In genomic region chr4:129804458-129804981, GRCh38 we compare ENCODE assay signal across 30 cellular contexts.
DNase-seq lines count a peak whose midpoint lies in the region; ATAC-seq, FAIRE-seq and TF ChIP-seq lines count a peak whose summit lies in the region.
"Had no signal": no experiment of that assay in that cellular context is flagged by ENCODE, and none has a peak within 500 bp of the region (broad histone marks: within the 10 kb centered on the region; RNA-seq: fewer than 3 reads in every experiment).

No MANE protein-coding gene starts in this region.

- TF ChIP-seq CTCF in GM23338 (conservative IDR thresholded peaks at IDR 0.05; ENCODE audit: low read depth in 2 of 2) (0 out of 4 replicates have a peak, but pooled peaks of 1 of the 2 experiments have one; percentile 21), H1 (IDR thresholded peaks at IDR 0.05; ENCODE audit: control extremely low read depth in 1 of 3, insufficient read depth in 1 of 3, low read depth in 1 of 3, low read length in 3 of 3) (no peak), lower lobe of right lung (IDR thresholded peaks at IDR 0.05) (no peak)

- H3K27ac ChIP-seq in GM23338 (ENCODE audit: low read depth), result no peak overlapping the region
- no peak overlapping the region for H3K27ac ChIP-seq in H1 (ENCODE audit: low read depth, low read length)
- H3K27ac ChIP-seq in lower lobe of right lung, result no peak overlapping the region
- H3K27ac ChIP-seq: body of pancreas, gastrocnemius medialis, upper lobe of left lung, WERI-Rb-1 had no signal

- ATAC-seq in GM23338, result peak; percentile 59
- no peak for ATAC-seq in stimulated activated naive CD8-positive, alpha-beta T cell treated with anti-CD3 and anti-CD28 coated beads, Interleukin-15, amount 100 ng/mL, for 72 hours
- ATAC-seq in lower lobe of right lung, result no peak
- ATAC-seq: body of pancreas; gastrocnemius medialis; left lobe of liver; sciatic nerve; stimulated activated effector memory CD8-positive, alpha-beta T cell treated with anti-CD3 and anti-CD28 coated beads, Interleukin-12 subunit alpha, Interleukin-12 subunit beta, amount 100 ng/mL, for 72 hours had no signal

- no peak overlapping the region for H3K9ac ChIP-seq in H1 (replicated peaks in 1 of 4; ENCODE audit: extremely low read depth in 1 of 4, low read depth in 3 of 4, low read length in 3 of 4)

- peaks cover 16% of the 10 kb centered on the region for H3K4me1 Mint-ChIP-seq in GM23338
- H3K4me1 Mint-ChIP-seq in stimulated activated naive CD8-positive, alpha-beta T cell treated with anti-CD3 and anti-CD28 coated beads, Interleukin-15, amount 100 ng/mL, for 72 hours, result no peaks in the 10 kb centered on the region
- H3K4me1 Mint-ChIP-seq: stimulated activated effector memory CD8-positive, alpha-beta T cell treated with anti-CD3 and anti-CD28 coated beads, Interleukin-12 subunit alpha, Interleukin-12 subunit beta, amount 100 ng/mL, for 72 hours had no signal

- H3K36me3 ChIP-seq in GM23338 (ENCODE audit: insufficient read depth), result no peaks in the 10 kb centered on the region
- no peaks in the 10 kb centered on the region for H3K36me3 ChIP-seq in H1 (ENCODE audit: control insufficient read depth in 2 of 4, insufficient read depth in 4 of 4, low read length in 3 of 4)
- no peaks in the 10 kb centered on the region for H3K36me3 ChIP-seq in lower lobe of right lung
- H3K36me3 ChIP-seq: gastrocnemius medialis, upper lobe of left lung, WERI-Rb-1 had no signal

- POLR2A ChIA-PET in H1 (lab: Charles Lee; ENCODE audit: partially characterized antibody), result no interaction called here

- H4K8ac ChIP-seq in H1 (ENCODE audit: extremely low read depth, insufficient read depth, low read length), result no peak overlapping the region

- H3K18ac ChIP-seq in H1 (ENCODE audit: extremely low read depth, low read length), result no peak overlapping the region

- intact Hi-C loops in lower lobe of right lung (cut with DNase I), result no loop called here

- no peak overlapping the region for H2BK120ac ChIP-seq in H1 (replicated peaks; ENCODE audit: low read depth, low read length)

- no peak overlapping the region for H2BK5ac ChIP-seq in H1 (ENCODE audit: low read depth, low read length)

- H3K79me2 ChIP-seq in GM23338 (replicated peaks; ENCODE audit: insufficient read depth), result no peaks in the 10 kb centered on the region
- no peaks in the 10 kb centered on the region for H3K79me2 ChIP-seq in H1 (ENCODE audit: control insufficient read depth in 1 of 2, insufficient read depth in 2 of 2, low read length in 2 of 2)

- H3K9me2 ChIP-seq in GM23338 (ENCODE audit: insufficient read depth), result no peaks in the 10 kb centered on the region

- no peak overlapping the region for H3K23ac ChIP-seq in H1 (ENCODE audit: insufficient read length)

- H3K79me1 ChIP-seq in H1 (ENCODE audit: low read depth, low read length), result no peaks in the 10 kb centered on the region

- DNase-seq in DMS153 treated with DMSO at 0.1 percent for 48 hours (lab: John Stamatoyannopoulos, UW; ENCODE audit: unreplicated experiment) (peak; percentile 86), GM23338 (ENCODE audit: low spot score) (peak; percentile 49), NCI-H2107 (lab: John Stamatoyannopoulos, UW) (peak; percentile 3), H1 (ENCODE audit: low read depth in 1 of 2, low spot score in 2 of 2) (no peak), lower lobe of right lung (no peak)
- no peak for DNase-seq in stimulated activated naive CD8-positive, alpha-beta T cell treated with anti-CD3 and anti-CD28 coated beads, Interleukin-15, amount 100 ng/mL, for 72 hours
- DNase-seq in activated CD4-positive, CD25-positive, alpha-beta regulatory T cell (lab: John Stamatoyannopoulos, UW), result no peak
- DNase-seq: activated CD4-positive, alpha-beta T cell treated with anti-CD3 and anti-CD28 coated beads, Interleukin-2, amount 50 U/mL, for 1 hour; activated naive CD4-positive, alpha-beta T cell treated with Interleukin-2 at 50 U/mL for 16 hours; activated T-cell treated with anti-CD3 and anti-CD28 coated beads, Interleukin-2, amount 50 U/mL, for 48 hours; body of pancreas; Calu3; cerebellar nuclear complex; gastrocnemius medialis; hypothalamus; Kasumi-1; NK-92 treated with Interleukin-12 subunit alpha and Interleukin-12 subunit beta, amount 100 ng/mL, for 24 hours; SHP77; stimulated activated CD4-positive, alpha-beta T cell treated with anti-CD3 and anti-CD28 coated beads, Interleukin-12 subunit alpha, Interleukin-12 subunit beta, amount 100 ng/mL, for 4 hours; stimulated activated CD4-positive, alpha-beta T cell treated with anti-CD3 and anti-CD28 coated beads, Interleukin-4, amount 100 ng/mL, for 24 hours; substantia nigra; SW 1271; T1000; upper lobe of left lung; WERI-Rb-1 had no signal

- no peak overlapping the region for H4K91ac ChIP-seq in H1 (replicated peaks; ENCODE audit: insufficient read length, low read length)

- CTCF ChIA-PET in H1 (lab: Charles Lee; ENCODE audit: partially characterized antibody), result interaction anchor here (1.0 kb wide), 1 partner anchor 58 kb away, joined by 3 read pairs; no protein-coding TSS in a partner anchor

- H4K20me1 ChIP-seq in GM23338 (replicated peaks; ENCODE audit: insufficient read depth) (no peaks in the 10 kb centered on the region), H1 (replicated peaks in 1 of 2; ENCODE audit: control insufficient read depth in 1 of 2, insufficient read depth in 2 of 2, low read length in 2 of 2) (no peaks in the 10 kb centered on the region)

- no peak overlapping the region for H3K4me3 Mint-ChIP-seq in GM23338
- no peak overlapping the region for H3K4me3 Mint-ChIP-seq in stimulated activated naive CD8-positive, alpha-beta T cell treated with anti-CD3 and anti-CD28 coated beads, Interleukin-15, amount 100 ng/mL, for 72 hours
- H3K4me3 Mint-ChIP-seq: stimulated activated effector memory CD8-positive, alpha-beta T cell treated with anti-CD3 and anti-CD28 coated beads, Interleukin-12 subunit alpha, Interleukin-12 subunit beta, amount 100 ng/mL, for 72 hours had no signal

- H3K56ac ChIP-seq in H1 (replicated peaks; ENCODE audit: insufficient read length, low read depth, low read length), result no peak overlapping the region

- H3K9me3 ChIP-seq in H1 (ENCODE audit: insufficient read depth in 2 of 2, low read depth in 1 of 2, low read length in 1 of 2) (no peaks in the 10 kb centered on the region), lower lobe of right lung (no peaks in the 10 kb centered on the region)
- H3K9me3 ChIP-seq: body of pancreas, gastrocnemius medialis, upper lobe of left lung had no signal

- H3K27me3 ChIP-seq in GM23338 (ENCODE audit: insufficient read depth), result no peaks in the 10 kb centered on the region
- no peaks in the 10 kb centered on the region for H3K27me3 ChIP-seq in H1 (replicated peaks in 1 of 4; ENCODE audit: control insufficient read depth in 3 of 4, extremely low read depth in 1 of 4, insufficient read depth in 3 of 4, low read length in 3 of 4)
- no peaks in the 10 kb centered on the region for H3K27me3 ChIP-seq in lower lobe of right lung (ENCODE audit: low read depth)
- H3K27me3 ChIP-seq: body of pancreas, gastrocnemius medialis, upper lobe of left lung had no signal

- H3K14ac ChIP-seq in H1 (ENCODE audit: insufficient read length), result no peak overlapping the region

- WGBS in H1 (ENCODE audit: extremely low coverage in 1 of 2, insufficient coverage in 1 of 2, insufficient read length in 1 of 2, insufficient replicate concordance in 2 of 2, low coverage in 1 of 2, low lambda C conversion rate in 2 of 2, missing lambda C conversion rate in 1 of 2), 2 experiments, result 85% methylated on average over 5 of the region's 5 CpGs; no CpG with 5 or more reads in 1 of the 2 experiments

- no peak overlapping the region for H2AK5ac ChIP-seq in H1 (ENCODE audit: low read depth, low read length)

- peak; percentile 21 to 23; a peak in 3 of 4 replicates for TF ChIP-seq RAD21 in H1 (IDR thresholded peaks at IDR 0.05 in 1 of 2, conservative IDR thresholded peaks at IDR 0.05 in 1 of 2; ENCODE audit: low read depth in 2 of 2, low read length in 2 of 2)

- TF ChIP-seq EP300 in H1 (IDR thresholded peaks at IDR 0.05; ENCODE audit: borderline replicate concordance in 1 of 2, low read depth in 2 of 2, low read length in 2 of 2), result no peak

- no peak overlapping the region; the same call in 1 of the 2 replicates for H3K4me2 ChIP-seq in GM23338
- no peak overlapping the region for H3K4me2 ChIP-seq in H1 (ENCODE audit: insufficient read depth in 1 of 2, low read depth in 2 of 2, low read length in 2 of 2)

- H2AFZ ChIP-seq in GM23338, result peak overlapping the region; percentile 70
- H2AFZ ChIP-seq in H1 (ENCODE audit: low read length), result peak overlapping the region; percentile 55

- no peaks in the 10 kb centered on the region; the same call in 2 of the 3 replicates for H3K9me3 Mint-ChIP-seq in GM23338
- H3K9me3 Mint-ChIP-seq in stimulated activated naive CD8-positive, alpha-beta T cell treated with anti-CD3 and anti-CD28 coated beads, Interleukin-15, amount 100 ng/mL, for 72 hours, result peaks cover 0 to 5% of the 10 kb centered on the region in 2 donors

- H2BK20ac ChIP-seq in H1 (ENCODE audit: low read length), result no peak overlapping the region

- FAIRE-seq in H1 (lab: Jason Lieb, UNC), result peak; percentile 52
- FAIRE-seq: GM12892 had no signal

- H3F3A ChIP-seq in GM23338 (replicated peaks; ENCODE audit: low read depth), result no peaks in the 10 kb centered on the region

- no peak overlapping the region for H2BK12ac ChIP-seq in H1 (ENCODE audit: low read depth, low read length)

- peaks cover 1% of the 10 kb centered on the region for H3K27me3 Mint-ChIP-seq in GM23338 (ENCODE audit: insufficient read depth, low read depth, poor library complexity)
- H3K27me3 Mint-ChIP-seq in stimulated activated naive CD8-positive, alpha-beta T cell treated with anti-CD3 and anti-CD28 coated beads, Interleukin-15, amount 100 ng/mL, for 72 hours, result no peaks in the 10 kb centered on the region
- H3K27me3 Mint-ChIP-seq: progenitor cell of endocrine pancreas had no signal

- H4K5ac ChIP-seq in H1 (ENCODE audit: insufficient read length, low read depth, low read length), result no peak overlapping the region

- no peaks in the 10 kb centered on the region for H3K36me3 Mint-ChIP-seq in GM23338 (ENCODE audit: low read depth)
- H3K36me3 Mint-ChIP-seq: stimulated activated effector memory CD8-positive, alpha-beta T cell treated with anti-CD3 and anti-CD28 coated beads, Interleukin-12 subunit alpha, Interleukin-12 subunit beta, amount 100 ng/mL, for 72 hours had no signal

- no peak overlapping the region for H2BK15ac ChIP-seq in H1 (ENCODE audit: low read length)

- H3K4me1 ChIP-seq in GM23338 (ENCODE audit: insufficient read depth), result peaks cover 27% of the 10 kb centered on the region
- peaks cover 0 to 3% (median 1%) of the 10 kb centered on the region in 4 experiments; a peak in 3 of 7 replicates for H3K4me1 ChIP-seq in H1 (replicated peaks in 1 of 4; ENCODE audit: control insufficient read depth in 3 of 4, insufficient read depth in 4 of 4, low read length in 3 of 4)
- no peaks in the 10 kb centered on the region for H3K4me1 ChIP-seq in lower lobe of right lung
- H3K4me1 ChIP-seq: body of pancreas, gastrocnemius medialis, upper lobe of left lung had no signal

- no peak overlapping the region for H3K4ac ChIP-seq in H1 (replicated peaks; ENCODE audit: insufficient read length, low read depth, low read length)

- no peak for TF ChIP-seq POLR2A in H1 (IDR thresholded peaks at IDR 0.05; ENCODE audit: control extremely low read depth in 1 of 2, low read depth in 2 of 2, low read length in 2 of 2)

- H3K27ac Mint-ChIP-seq in GM23338, result peak overlapping the region; percentile 21
- no peak overlapping the region for H3K27ac Mint-ChIP-seq in stimulated activated naive CD8-positive, alpha-beta T cell treated with anti-CD3 and anti-CD28 coated beads, Interleukin-15, amount 100 ng/mL, for 72 hours
- H3K27ac Mint-ChIP-seq: progenitor cell of endocrine pancreas; stimulated activated effector memory CD8-positive, alpha-beta T cell treated with anti-CD3 and anti-CD28 coated beads, Interleukin-12 subunit alpha, Interleukin-12 subunit beta, amount 100 ng/mL, for 72 hours had no signal

- H3K23me2 ChIP-seq in H1 (ENCODE audit: low read depth, low read length), result no peaks in the 10 kb centered on the region

- H3K4me3 ChIP-seq in GM23338 (no peak overlapping the region), H1 (ENCODE audit: extremely low read depth in 1 of 4, insufficient read depth in 2 of 4, low read depth in 3 of 4, low read length in 4 of 4) (no peak overlapping the region), lower lobe of right lung (no peak overlapping the region)
- H3K4me3 ChIP-seq: body of pancreas, gastrocnemius medialis, upper lobe of left lung had no signal

Comparison
In these comparisons a context has a peak if more than half of its experiments do, and no peak if none do; other contexts are left out.
1. DNase-seq: peak in DMS153 treated with DMSO at 0.1 percent for 48 hours (single experiment), GM23338 (single experiment) and NCI-H2107 (single experiment); none in H1 (0 of 2), stimulated activated naive CD8-positive, alpha-beta T cell treated with anti-CD3 and anti-CD28 coated beads, Interleukin-15, amount 100 ng/mL, for 72 hours (0 of 2), activated CD4-positive, CD25-positive, alpha-beta regulatory T cell (0 of 4) and lower lobe of right lung (single experiment).